ENCODE assay signal across 1 cellular context in the genomic region with DNA sequence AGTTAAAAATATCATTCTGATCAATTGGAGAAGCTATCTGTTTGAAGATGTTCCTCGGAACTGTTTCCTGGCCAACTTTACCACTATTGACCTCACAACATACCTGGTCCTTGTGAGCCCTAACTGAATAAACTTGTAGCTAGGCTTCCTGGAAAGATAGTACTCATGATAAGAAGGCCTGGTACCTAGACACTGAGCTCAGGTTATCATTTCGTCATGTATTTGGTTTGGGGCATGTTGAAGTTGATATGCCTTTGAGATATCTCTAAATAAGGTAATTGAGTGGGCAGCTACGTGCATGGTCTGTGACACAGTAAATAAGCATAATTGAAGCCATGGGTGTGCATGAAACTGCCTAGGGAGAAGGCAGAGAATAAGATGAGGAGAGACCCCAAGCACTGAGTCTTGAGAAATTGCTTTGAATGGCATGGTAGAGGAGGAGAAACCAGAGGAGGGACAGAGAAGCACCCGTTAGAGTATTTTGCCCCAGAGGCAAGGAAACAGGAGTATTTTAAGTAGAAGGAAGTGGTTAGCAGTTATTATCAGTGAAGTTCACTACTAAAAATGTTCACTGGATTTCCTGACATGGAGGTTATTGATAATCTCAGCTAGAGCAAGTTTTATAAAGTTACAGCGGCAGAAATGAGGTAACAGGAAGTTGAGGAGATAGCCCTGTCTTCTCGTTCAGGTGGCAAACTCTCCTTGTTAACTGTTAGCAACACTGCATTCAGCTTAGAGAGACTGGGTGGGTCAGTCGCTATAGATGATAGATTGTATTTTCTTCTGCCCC.
TF ChIP-seq lines count a peak whose summit lies in the region.

No MANE protein-coding gene starts in this region.

TF ChIP-seq in SK-N-SH, 30 proteins besides CTCF, POLR2A, EP300 and RAD21:
- TF ChIP-seq TEAD4 (IDR thresholded peaks at IDR 0.05; ENCODE audit: borderline replicate concordance, insufficient read depth), result no peak
- TF ChIP-seq, protein P1, sequence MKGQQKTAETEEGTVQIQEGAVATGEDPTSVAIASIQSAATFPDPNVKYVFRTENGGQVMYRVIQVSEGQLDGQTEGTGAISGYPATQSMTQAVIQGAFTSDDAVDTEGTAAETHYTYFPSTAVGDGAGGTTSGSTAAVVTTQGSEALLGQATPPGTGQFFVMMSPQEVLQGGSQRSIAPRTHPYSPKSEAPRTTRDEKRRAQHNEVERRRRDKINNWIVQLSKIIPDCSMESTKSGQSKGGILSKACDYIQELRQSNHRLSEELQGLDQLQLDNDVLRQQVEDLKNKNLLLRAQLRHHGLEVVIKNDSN (IDR thresholded peaks at IDR 0.05; ENCODE audit: borderline replicate concordance, low read depth), result no peak
- TF ChIP-seq YY1 (IDR thresholded peaks at IDR 0.05; ENCODE audit: low read depth), result no peak
- no peak for TF ChIP-seq TAF1 (IDR thresholded peaks at IDR 0.05; ENCODE audit: borderline replicate concordance, low read depth, low read length)
- TF ChIP-seq SIN3A (IDR thresholded peaks at IDR 0.05; ENCODE audit: borderline replicate concordance, low read depth, low read length), result no peak
- TF ChIP-seq EZH2phosphoT487 (IDR thresholded peaks at IDR 0.05; ENCODE audit: borderline replicate concordance, low read depth), result no peak
- no peak for TF ChIP-seq TCF12 (IDR thresholded peaks at IDR 0.05)
- TF ChIP-seq, protein P2, sequence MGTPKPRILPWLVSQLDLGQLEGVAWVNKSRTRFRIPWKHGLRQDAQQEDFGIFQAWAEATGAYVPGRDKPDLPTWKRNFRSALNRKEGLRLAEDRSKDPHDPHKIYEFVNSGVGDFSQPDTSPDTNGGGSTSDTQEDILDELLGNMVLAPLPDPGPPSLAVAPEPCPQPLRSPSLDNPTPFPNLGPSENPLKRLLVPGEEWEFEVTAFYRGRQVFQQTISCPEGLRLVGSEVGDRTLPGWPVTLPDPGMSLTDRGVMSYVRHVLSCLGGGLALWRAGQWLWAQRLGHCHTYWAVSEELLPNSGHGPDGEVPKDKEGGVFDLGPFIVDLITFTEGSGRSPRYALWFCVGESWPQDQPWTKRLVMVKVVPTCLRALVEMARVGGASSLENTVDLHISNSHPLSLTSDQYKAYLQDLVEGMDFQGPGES (IDR thresholded peaks at IDR 0.05; ENCODE audit: low read depth, low read length), result no peak
- no peak for TF ChIP-seq SMC3 (IDR thresholded peaks at IDR 0.05; ENCODE audit: low read depth, low read length)
- TF ChIP-seq ELF1 (IDR thresholded peaks at IDR 0.05), result no peak
- no peak for TF ChIP-seq RFX5 (IDR thresholded peaks at IDR 0.05; ENCODE audit: low read length)
- no peak for TF ChIP-seq FOXM1 (IDR thresholded peaks at IDR 0.05; ENCODE audit: low read depth)
- no peak for TF ChIP-seq POLR2AphosphoS5 (IDR thresholded peaks at IDR 0.05; ENCODE audit: low read depth, low read length)
TF ChIP-seq in SK-N-SH: peak in this region for 0.
